Comparison of ENCODE assay signal across 8 cellular contexts in the genomic region with DNA sequence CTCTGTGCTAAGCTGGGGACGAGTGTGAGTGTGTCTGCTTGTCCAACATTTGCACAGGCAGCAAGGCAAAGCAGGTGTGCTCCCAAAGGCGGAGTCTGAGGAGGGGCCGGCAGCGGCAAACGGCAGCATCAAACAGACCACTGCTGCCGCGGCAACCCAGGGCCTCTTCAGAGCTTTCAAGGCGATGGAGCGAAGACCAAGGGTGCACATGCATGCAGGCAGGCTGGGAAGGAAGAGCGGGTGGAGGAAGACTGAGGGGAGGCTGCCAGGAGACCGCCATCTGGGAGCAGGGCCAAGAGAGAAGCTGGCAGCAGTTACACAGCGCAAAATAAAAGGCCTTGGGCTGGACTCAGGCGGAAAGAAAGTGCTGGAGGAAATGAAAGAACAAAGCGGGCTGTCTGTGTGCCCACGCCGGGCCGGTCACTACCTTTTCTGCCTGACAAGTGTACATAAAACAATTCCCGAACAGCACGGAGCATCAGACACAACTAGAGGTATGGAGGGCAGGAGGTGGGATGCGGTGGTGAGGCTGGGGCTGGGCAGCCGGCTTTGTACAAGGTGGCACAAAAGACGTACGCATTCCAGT. TPM values are rescaled to one million over a fixed set of nuclear protein-coding genes. Genes with fewer than 3 reads are reported as not detected.
A peak's percentile ranks its signal among the peaks of the same experiment; 100 is the strongest.
DNase-seq lines count a peak whose midpoint lies in the region; ATAC-seq lines count a peak whose summit lies in the region.

No MANE protein-coding gene starts in this region.

- WGBS in right cardiac atrium: 24% methylated on average over 23 of the region's 23 CpGs

- peaks cover 9% of the 10 kb centered on the region for H3K4me1 Mint-ChIP-seq in activated naive CD8-positive, alpha-beta T cell treated with anti-CD3 and anti-CD28 coated beads, Interleukin-2, amount 50 U/mL, for 24 hours

- no peak for ATAC-seq in activated naive CD8-positive, alpha-beta T cell treated with anti-CD3 and anti-CD28 coated beads, Interleukin-2, amount 50 U/mL, for 24 hours
- ATAC-seq in right cardiac atrium (peak; percentile 35 to 56), HG02798 (IDR thresholded peaks at IDR 0.05; ENCODE audit: poor library complexity, unreplicated experiment) (no peak), GM19035 (IDR thresholded peaks at IDR 0.05; ENCODE audit: unreplicated experiment) (no peak)
- peak; percentile 5 for ATAC-seq in stimulated activated naive CD8-positive, alpha-beta T cell treated with anti-CD3 and anti-CD28 coated beads, Interleukin-15, Interleukin-2, amounts not matched to agents 100 U/mL and 50 U/mL, for 24 hours

- intact Hi-C loops in right cardiac atrium (cut with DNase I): loop anchor here in 1 of 4 donors (10.0 kb wide), 1 partner anchor 49 kb away; no protein-coding TSS in a partner anchor

- DNase-seq in NCI-H510A (lab: John Stamatoyannopoulos, UW) (peak; percentile 15), NCI-H510A treated with DMSO at 0.1 percent for 48 hours (lab: John Stamatoyannopoulos, UW) (no peak), right cardiac atrium (peak; percentile 76 to 91 (median 89)), iPS-NIHi7 (ENCODE audit: extremely low spot score) (no peak)
- no peak for DNase-seq in activated naive CD8-positive, alpha-beta T cell treated with anti-CD3 and anti-CD28 coated beads, Interleukin-2, amount 50 U/mL, for 24 hours
- no peak for DNase-seq in stimulated activated naive CD8-positive, alpha-beta T cell treated with anti-CD3 and anti-CD28 coated beads, Interleukin-15, Interleukin-2, amounts not matched to agents 100 U/mL and 50 U/mL, for 24 hours

- H3K36me3 Mint-ChIP-seq in activated naive CD8-positive, alpha-beta T cell treated with anti-CD3 and anti-CD28 coated beads, Interleukin-2, amount 50 U/mL, for 24 hours (ENCODE audit: low read depth): peaks cover 12% of the 10 kb centered on the region

- no peaks in the 10 kb centered on the region for H3K9me3 ChIP-seq in right cardiac atrium (ENCODE audit: control insufficient read depth, low read length)

- H3K27ac ChIP-seq in right cardiac atrium (ENCODE audit: low read length): peak overlapping the region; percentile 39

- no peaks in the 10 kb centered on the region for H3K9me3 Mint-ChIP-seq in activated naive CD8-positive, alpha-beta T cell treated with anti-CD3 and anti-CD28 coated beads, Interleukin-2, amount 50 U/mL, for 24 hours

- H3K27me3 Mint-ChIP-seq in activated naive CD8-positive, alpha-beta T cell treated with anti-CD3 and anti-CD28 coated beads, Interleukin-2, amount 50 U/mL, for 24 hours: no peaks in the 10 kb centered on the region

- H3K4me3 Mint-ChIP-seq in activated naive CD8-positive, alpha-beta T cell treated with anti-CD3 and anti-CD28 coated beads, Interleukin-2, amount 50 U/mL, for 24 hours: no peak overlapping the region

- H3K4me1 ChIP-seq in right cardiac atrium (ENCODE audit: control insufficient read depth, insufficient read depth, low read length): peaks cover 30% of the 10 kb centered on the region

- H3K27ac Mint-ChIP-seq in activated naive CD8-positive, alpha-beta T cell treated with anti-CD3 and anti-CD28 coated beads, Interleukin-2, amount 50 U/mL, for 24 hours: peak overlapping the region; percentile 64

- H3K27me3 ChIP-seq in right cardiac atrium (ENCODE audit: control insufficient read depth, insufficient read depth): no peaks in the 10 kb centered on the region

- H3K4me3 ChIP-seq in right cardiac atrium (ENCODE audit: low read length): no peak overlapping the region

RNA-seq across cellular contexts. Expression of a gene that starts 8.5 kb away (rescaled TPM):
- 10 to 100 TPM; 13.9 to 16.1 (median 14.4) TPM for total RNA-seq in right cardiac atrium
- 14.2 TPM for polyA plus RNA-seq in right cardiac atrium

RNA-seq across cellular contexts. Expression of a gene that starts 25.9 kb away (rescaled TPM):
- 10 to 100 TPM; 14.7 to 21.8 (median 17.3) TPM for total RNA-seq in right cardiac atrium
- 11.6 TPM for polyA plus RNA-seq in right cardiac atrium

Comparison
In these comparisons a context has a peak if more than half of its experiments do, and no peak if none do; other contexts are left out.
1. DNase-seq: peak in NCI-H510A (single experiment) and right cardiac atrium (3 of 3); none in NCI-H510A treated with DMSO at 0.1 percent for 48 hours (single experiment), activated naive CD8-positive, alpha-beta T cell treated with anti-CD3 and anti-CD28 coated beads, Interleukin-2, amount 50 U/mL, for 24 hours (single experiment), stimulated activated naive CD8-positive, alpha-beta T cell treated with anti-CD3 and anti-CD28 coated beads, Interleukin-15, Interleukin-2, amounts not matched to agents 100 U/mL and 50 U/mL, for 24 hours (single experiment) and iPS-NIHi7 (single experiment).
2. ATAC-seq: peak in right cardiac atrium (2 of 2) and stimulated activated naive CD8-positive, alpha-beta T cell treated with anti-CD3 and anti-CD28 coated beads, Interleukin-15, Interleukin-2, amounts not matched to agents 100 U/mL and 50 U/mL, for 24 hours (single experiment); none in activated naive CD8-positive, alpha-beta T cell treated with anti-CD3 and anti-CD28 coated beads, Interleukin-2, amount 50 U/mL, for 24 hours (single experiment), HG02798 (single experiment) and GM19035 (single experiment).